11 cellular contexts compared by ENCODE assay signal in the genomic region with DNA sequence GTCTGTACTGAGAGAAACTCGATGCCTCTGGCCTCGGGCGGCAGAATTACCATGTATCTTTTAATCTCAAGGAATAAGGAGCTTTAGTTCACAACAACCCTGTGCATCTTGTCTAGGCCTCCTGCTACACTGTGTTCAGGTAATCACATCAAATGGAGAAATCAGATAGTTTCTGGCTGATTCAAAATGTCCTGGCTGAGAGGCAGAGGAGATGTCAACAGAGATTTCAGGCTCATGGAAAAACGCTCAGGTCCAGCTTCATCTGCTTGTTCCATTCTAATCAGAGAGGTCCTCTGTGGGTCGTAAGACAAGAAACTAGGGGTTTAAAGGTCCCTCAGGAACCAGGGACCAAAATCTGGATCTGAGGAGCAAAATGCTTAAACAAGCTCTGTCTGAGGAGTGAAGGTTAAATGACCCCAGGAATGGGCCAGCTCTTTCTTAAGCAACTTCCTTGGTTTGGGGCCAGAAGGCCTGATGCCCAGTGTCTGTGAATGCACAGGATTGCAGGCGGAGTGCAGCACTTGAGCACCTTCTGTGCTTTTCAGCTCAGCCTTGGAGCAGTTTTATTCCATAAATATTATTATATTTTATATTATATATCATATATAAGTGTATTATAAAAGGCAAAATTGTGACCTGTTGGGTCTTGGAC.
A peak's percentile ranks its signal among the peaks of the same experiment; 100 is the strongest.
DNase-seq lines count a peak whose midpoint lies in the region; TF ChIP-seq lines count a peak whose summit lies in the region.
"Had no signal": no experiment of that assay in that cellular context is flagged by ENCODE, and none has a peak within 500 bp of the region (broad histone marks: within the 10 kb centered on the region; RNA-seq: fewer than 3 reads in every experiment).

No MANE protein-coding gene starts in this region.

- H3K36me3 ChIP-seq in WERI-Rb-1 (no peaks in the 10 kb centered on the region), OCI-LY7 (ENCODE audit: insufficient read depth, low read length) (no peaks in the 10 kb centered on the region)
- H3K36me3 ChIP-seq: BLaER1 had no signal

- no peaks in the 10 kb centered on the region for H3K9me2 ChIP-seq in OCI-LY7 (ENCODE audit: insufficient read depth, low read length)

- H3K79me2 ChIP-seq in OCI-LY7 (ENCODE audit: insufficient read depth, low read depth, low read length), result no peaks in the 10 kb centered on the region

- no peak overlapping the region for H3K27ac ChIP-seq in WERI-Rb-1
- H3K27ac ChIP-seq in OCI-LY7 (ENCODE audit: low read depth, low read length, poor library complexity, severe bottlenecking), result no peak overlapping the region
- H3K27ac ChIP-seq: BLaER1 had no signal

- no peak overlapping the region for H2AFZ ChIP-seq in OCI-LY7 (ENCODE audit: low read length)

- POLR2A ChIA-PET in OCI-LY7 (lab: Charles Lee), result no interaction called here

- H3K4me1 ChIP-seq in OCI-LY7 (ENCODE audit: insufficient read depth, low read length, poor library complexity, severe bottlenecking), result no peaks in the 10 kb centered on the region
- H3K4me1 ChIP-seq: BLaER1 had no signal

- intact Hi-C loops in posterior vena cava (cut with DNase I) (no loop called here), OCI-LY7 (cut with micrococcal nuclease; ENCODE audit: unreplicated experiment) (no loop called here)

- no peak overlapping the region for H3K4me3 ChIP-seq in WERI-Rb-1 (ENCODE audit: low read depth, low read length)
- no peak overlapping the region for H3K4me3 ChIP-seq in OCI-LY7 (ENCODE audit: low read depth, low read length, poor library complexity, severe bottlenecking)
- H3K4me3 ChIP-seq: BLaER1 had no signal

- H3K9me3 ChIP-seq in WERI-Rb-1 (ENCODE audit: severe bottlenecking) (no peaks in the 10 kb centered on the region), OCI-LY7 (ENCODE audit: low read length) (no peaks in the 10 kb centered on the region)
- H3K9me3 ChIP-seq: BLaER1 had no signal

- H4K20me1 ChIP-seq in OCI-LY7 (ENCODE audit: insufficient read depth, low read length), result no peaks in the 10 kb centered on the region
- H4K20me1 ChIP-seq: BLaER1 had no signal

- BruUV-seq in OCI-LY7 (replicated peaks; lab: Mats Ljungman, UMichigan), result no TSS peak

- CTCF ChIA-PET in OCI-LY7 (lab: Charles Lee; ENCODE audit: unreplicated experiment), result no interaction called here

- TF ChIP-seq CTCF in WERI-Rb-1 (IDR thresholded peaks at IDR 0.05; ENCODE audit: low read depth, low read length) (no peak), OCI-LY7 (conservative IDR thresholded peaks at IDR 0.05; ENCODE audit: low read length) (no peak)

- peak; percentile 83 for DNase-seq in AG20443 (ENCODE audit: low spot score)
- DNase-seq in WERI-Rb-1, result peak; percentile 13
- peak; percentile 32 for DNase-seq in glomerular visceral epithelial cell (ENCODE audit: extremely low spot score)
- DNase-seq in posterior vena cava (ENCODE audit: low spot score), result peak; percentile 90
- DNase-seq in OCI-LY7 (ENCODE audit: low spot score), result no peak
- no peak for DNase-seq in COR-L47 (lab: John Stamatoyannopoulos, UW)
- no peak for DNase-seq in NCI-H526 treated with DMSO at 0.1 percent for 48 hours (lab: John Stamatoyannopoulos, UW)
- DNase-seq in stimulated activated CD4-positive, alpha-beta T cell treated with anti-CD3 and anti-CD28 coated beads, Interleukin-2, amount 100 ng/mL, for 24 hours, result no peak
- DNase-seq: activated naive CD4-positive, alpha-beta T cell treated with anti-CD3 and anti-CD28 coated beads, Interleukin-2, amount 10 ng/mL, durations not matched to agents 7 days and 5 days; NCI-H2029 had no signal

- H3K4me2 ChIP-seq in OCI-LY7 (ENCODE audit: low read length), result no peak overlapping the region
- H3K4me2 ChIP-seq: BLaER1 had no signal

- H3K27me3 ChIP-seq in WERI-Rb-1 (ENCODE audit: insufficient read depth, low read depth, severe bottlenecking), result no peaks in the 10 kb centered on the region
- H3K27me3 ChIP-seq: BLaER1 had no signal

Comparison
In these comparisons a context has a peak if more than half of its experiments do, and no peak if none do; other contexts are left out.
1. DNase-seq: peak in AG20443 (single experiment), WERI-Rb-1 (single experiment), glomerular visceral epithelial cell (single experiment) and posterior vena cava (single experiment); none in OCI-LY7 (single experiment), COR-L47 (single experiment), NCI-H526 treated with DMSO at 0.1 percent for 48 hours (single experiment) and stimulated activated CD4-positive, alpha-beta T cell treated with anti-CD3 and anti-CD28 coated beads, Interleukin-2, amount 100 ng/mL, for 24 hours (0 of 2).